ENCODE assay signal across 8 cellular contexts in the genomic region with DNA sequence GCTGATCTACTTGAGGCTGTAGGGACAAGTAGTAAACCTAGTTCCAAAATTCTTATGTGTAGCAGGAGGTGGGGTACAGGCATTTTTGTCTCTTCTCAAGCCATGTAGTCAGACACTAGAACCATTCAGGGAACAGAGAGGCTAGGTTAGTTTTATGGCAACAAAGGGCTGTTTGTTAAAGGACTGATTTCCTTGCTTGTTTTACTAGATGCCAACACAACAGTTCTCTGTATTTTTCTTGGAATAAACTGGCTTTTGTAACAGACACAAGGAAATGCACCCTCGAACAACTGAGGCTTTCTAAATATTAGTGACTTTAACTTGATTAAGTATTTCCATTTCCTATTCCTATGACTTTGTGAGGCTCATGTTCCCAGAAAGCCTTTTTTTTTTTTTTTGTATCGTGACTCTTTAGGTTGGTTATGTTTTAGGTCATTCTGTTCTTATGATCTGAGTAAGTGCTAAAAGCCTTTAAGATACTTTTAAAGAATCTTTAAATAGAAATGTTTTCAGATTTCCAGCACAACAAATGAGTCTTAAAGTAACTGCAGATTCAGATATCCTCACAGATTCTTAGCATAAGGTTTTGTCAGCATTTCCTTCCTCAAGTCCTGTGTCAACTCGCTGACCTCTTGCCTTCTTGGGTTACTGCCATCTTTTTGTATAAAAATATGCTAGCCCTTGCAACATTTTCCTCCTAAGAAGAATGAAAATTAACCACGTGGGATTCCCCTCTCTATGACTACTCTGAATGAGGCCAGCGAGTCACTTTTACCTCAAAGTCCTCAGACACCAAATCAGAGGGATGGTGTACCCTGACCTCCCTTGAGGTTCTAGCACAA.
DNase-seq lines count a peak whose midpoint lies in the region; ATAC-seq and TF ChIP-seq lines count a peak whose summit lies in the region.

No MANE protein-coding gene starts in this region.

- intact Hi-C loops in left ventricle myocardium superior (cut with micrococcal nuclease): no loop called here

- ATAC-seq in HG02885 (IDR thresholded peaks at IDR 0.05; ENCODE audit: poor library complexity, unreplicated experiment): peak; percentile 53
- peak; percentile 84 for ATAC-seq in left ventricle myocardium superior

- no peak overlapping the region for H3K4me3 ChIP-seq in H7 (ENCODE audit: insufficient read depth, low read depth, low read length)

- CTCF ChIA-PET in GM10248 (lab: Yijun Ruan, JAX): interaction anchor here (1.2 kb wide), 1 partner anchor 271 kb away, joined by 3 read pairs; no protein-coding TSS in a partner anchor

- peak; percentile 23 for DNase-seq in GM10248 (ENCODE audit: extremely low spot score)
- DNase-seq in activated T-cell treated with anti-CD3 and anti-CD28 coated beads, Interleukin-2, amount 50 U/mL, for 48 hours: peak; percentile 44 to 51
- DNase-seq in left ventricle myocardium superior: no peak
- DNase-seq in stimulated activated CD8-positive, alpha-beta memory T cell treated with anti-CD3 and anti-CD28 coated beads, Interleukin-15, amount 100 ng/mL, for 48 hours (ENCODE audit: low read depth in 2 of 2): peak; percentile 25 to 32
- no peak for DNase-seq in H7
- no peak for DNase-seq in T-helper 9 cell
- DNase-seq in DMS79 treated with DMSO at 0.1 percent for 48 hours (lab: John Stamatoyannopoulos, UW): no peak

- TF ChIP-seq CTCF in GM10248 (IDR thresholded peaks at IDR 0.05; ENCODE audit: control extremely low read depth, extremely low read depth, low read depth, missing control alignments): no peak

- POLR2A ChIA-PET in GM10248 (lab: Yijun Ruan, JAX): no interaction called here

- H3K27me3 ChIP-seq in H7 (ENCODE audit: control insufficient read depth, insufficient read depth, low read length): no peaks in the 10 kb centered on the region

- H3K36me3 ChIP-seq in H7 (replicated peaks; ENCODE audit: control insufficient read depth, insufficient read depth, low read length): no peaks in the 10 kb centered on the region

Comparison
In these comparisons a context has a peak if more than half of its experiments do, and no peak if none do; other contexts are left out.
1. DNase-seq: peak in GM10248 (single experiment), activated T-cell treated with anti-CD3 and anti-CD28 coated beads, Interleukin-2, amount 50 U/mL, for 48 hours (2 of 2) and stimulated activated CD8-positive, alpha-beta memory T cell treated with anti-CD3 and anti-CD28 coated beads, Interleukin-15, amount 100 ng/mL, for 48 hours (2 of 2); none in left ventricle myocardium superior (single experiment), H7 (single experiment), T-helper 9 cell (single experiment) and DMS79 treated with DMSO at 0.1 percent for 48 hours (single experiment).